Comparison of ENCODE assay signal across 18 cellular contexts in genomic region chr1:226248091-226248490, GRCh38. TPM values are rescaled to one million over a fixed set of nuclear protein-coding genes. Genes with fewer than 3 reads are reported as not detected.
DNase-seq lines count a peak whose midpoint lies in the region; ATAC-seq, FAIRE-seq and TF ChIP-seq lines count a peak whose summit lies in the region.
"Had no signal": no experiment of that assay in that cellular context is flagged by ENCODE, and none has a peak within 500 bp of the region (broad histone marks: within the 10 kb centered on the region; RNA-seq: fewer than 3 reads in every experiment).

No MANE protein-coding gene starts in this region.

- H3K36me3 ChIP-seq in pancreas = no peaks in the 10 kb centered on the region
- peaks cover 4% of the 10 kb centered on the region for H3K36me3 ChIP-seq in neural progenitor cell
- H3K36me3 ChIP-seq: right lobe of liver had no signal

- H3K27ac ChIP-seq in pancreas (no peak overlapping the region), neural progenitor cell (no peak overlapping the region)
- H3K27ac ChIP-seq: right lobe of liver had no signal

- H3K9me3 Mint-ChIP-seq in neural progenitor cell = no peaks in the 10 kb centered on the region
- no peaks in the 10 kb centered on the region for H3K9me3 Mint-ChIP-seq in immature natural killer cell
- H3K9me3 Mint-ChIP-seq: activated naive CD4-positive, alpha-beta T cell treated with anti-CD3 and anti-CD28 coated beads, Interleukin-2, amount 10 ng/mL, durations not matched to agents 7 days and 5 days; CD8-positive, alpha-beta T cell; natural killer cell treated with Interleukin-12 subunit alpha and Interleukin-12 subunit beta and Interleukin-15 and Interleukin-18, amount 100 ng/mL, for 72 hours had no signal

- no peaks in the 10 kb centered on the region for H4K20me1 ChIP-seq in neural progenitor cell (ENCODE audit: low read depth)

- H3K4me2 ChIP-seq in neural progenitor cell = no peak overlapping the region
- H3K4me2 ChIP-seq: SK-N-SH had no signal

- H2AFZ ChIP-seq in neural progenitor cell (replicated peaks) = no peak overlapping the region

- peaks cover 5% of the 10 kb centered on the region for H3F3A ChIP-seq in neural progenitor cell (ENCODE audit: low read depth)

- FAIRE-seq in pancreas (lab: Jason Lieb, UNC) = peak; percentile 77
- FAIRE-seq: urothelium cell line had no signal

- H3K27me3 Mint-ChIP-seq in neural progenitor cell (ENCODE audit: insufficient read depth, low read depth) (no peaks in the 10 kb centered on the region), immature natural killer cell (ENCODE audit: low read depth in 3 of 3) (peaks cover 0 to 2% (median 1%) of the 10 kb centered on the region in 3 donors)
- H3K27me3 Mint-ChIP-seq: activated naive CD4-positive, alpha-beta T cell treated with anti-CD3 and anti-CD28 coated beads, Interleukin-2, amount 10 ng/mL, durations not matched to agents 7 days and 5 days; natural killer cell treated with Interleukin-12 subunit alpha and Interleukin-12 subunit beta and Interleukin-15 and Interleukin-18, amount 100 ng/mL, for 72 hours had no signal

- H3K4me1 Mint-ChIP-seq in neural progenitor cell (no peaks in the 10 kb centered on the region), immature natural killer cell (no peaks in the 10 kb centered on the region)
- H3K4me1 Mint-ChIP-seq: activated naive CD4-positive, alpha-beta T cell treated with anti-CD3 and anti-CD28 coated beads, Interleukin-2, amount 10 ng/mL, durations not matched to agents 7 days and 5 days had no signal

- H3K9ac ChIP-seq in neural progenitor cell = no peak overlapping the region
- H3K9ac ChIP-seq: SK-N-SH had no signal

- H3K79me2 ChIP-seq in neural progenitor cell (ENCODE audit: low read depth) = no peaks in the 10 kb centered on the region

- H3K4me1 ChIP-seq in pancreas = no peaks in the 10 kb centered on the region
- no peaks in the 10 kb centered on the region for H3K4me1 ChIP-seq in neural progenitor cell
- H3K4me1 ChIP-seq: right lobe of liver had no signal

- H3K36me3 Mint-ChIP-seq in neural progenitor cell (peaks cover 22% of the 10 kb centered on the region), immature natural killer cell (peaks cover 4 to 16% (median 15%) of the 10 kb centered on the region in 3 donors)
- H3K36me3 Mint-ChIP-seq: natural killer cell treated with Interleukin-12 subunit alpha and Interleukin-12 subunit beta and Interleukin-15 and Interleukin-18, amount 100 ng/mL, for 72 hours had no signal

- H3K4me3 ChIP-seq in pancreas (no peak overlapping the region), neural progenitor cell (no peak overlapping the region)
- H3K4me3 ChIP-seq: right lobe of liver had no signal

- H3K27ac Mint-ChIP-seq in neural progenitor cell = no peak overlapping the region
- no peak overlapping the region for H3K27ac Mint-ChIP-seq in immature natural killer cell
- H3K27ac Mint-ChIP-seq: activated naive CD4-positive, alpha-beta T cell treated with anti-CD3 and anti-CD28 coated beads, Interleukin-2, amount 10 ng/mL, durations not matched to agents 7 days and 5 days; CD8-positive, alpha-beta T cell; natural killer cell treated with Interleukin-12 subunit alpha and Interleukin-12 subunit beta and Interleukin-15 and Interleukin-18, amount 100 ng/mL, for 72 hours had no signal

- whole genome bisulfite sequencing in pancreas, 2 donors = 31 to 42% methylated on average over 2 of the region's 2 CpGs

- TF ChIP-seq CTCF in pancreas (IDR thresholded peaks at IDR 0.05) = no peak
- TF ChIP-seq CTCF in neural progenitor cell (IDR thresholded peaks at IDR 0.05) = no peak

- no peaks in the 10 kb centered on the region for H3K27me3 ChIP-seq in pancreas
- H3K27me3 ChIP-seq in neural progenitor cell = no peaks in the 10 kb centered on the region
- H3K27me3 ChIP-seq: right lobe of liver had no signal

- H3K9me3 ChIP-seq in pancreas (no peaks in the 10 kb centered on the region), neural progenitor cell (ENCODE audit: low read depth) (no peaks in the 10 kb centered on the region)
- H3K9me3 ChIP-seq: right lobe of liver, SK-N-SH had no signal

- intact Hi-C loops in pancreas (cut with DNase I) = no loop called here

- H3K4me3 Mint-ChIP-seq in neural progenitor cell (no peak overlapping the region), immature natural killer cell (no peak overlapping the region)
- H3K4me3 Mint-ChIP-seq: activated naive CD4-positive, alpha-beta T cell treated with anti-CD3 and anti-CD28 coated beads, Interleukin-2, amount 10 ng/mL, durations not matched to agents 7 days and 5 days; CD8-positive, alpha-beta T cell; natural killer cell treated with Interleukin-12 subunit alpha and Interleukin-12 subunit beta and Interleukin-15 and Interleukin-18, amount 100 ng/mL, for 72 hours had no signal

- DNase-seq in GF-D8 (lab: John Stamatoyannopoulos, UW) (peak; percentile 16), MV-4-11 (lab: John Stamatoyannopoulos, UW) (peak; percentile 90), dedifferentiated amniotic fluid mesenchymal stem cell (ENCODE audit: extremely low spot score) (peak; percentile 61), pancreas (no peak), neural progenitor cell (ENCODE audit: low spot score) (no peak), immature natural killer cell (no peak), NCI-H2227 (lab: John Stamatoyannopoulos, UW; ENCODE audit: unreplicated experiment) (no peak)
- DNase-seq: activated naive CD4-positive, alpha-beta T cell treated with anti-CD3 and anti-CD28 coated beads, Interleukin-2, amount 10 ng/mL, durations not matched to agents 7 days and 5 days; CD8-positive, alpha-beta T cell; cerebellar nuclear complex; NCI-H2081 treated with DMSO at 0.1 percent for 48 hours; right lobe of liver; SK-N-SH; stimulated activated CD4-positive, alpha-beta T cell treated with anti-CD3 and anti-CD28 coated beads, Interleukin-4, amount 100 ng/mL, for 1 hour had no signal

- ATAC-seq in pancreas = no peak
- ATAC-seq: CD8-positive, alpha-beta T cell; natural killer cell treated with Interleukin-12 subunit alpha and Interleukin-12 subunit beta and Interleukin-15 and Interleukin-18, amount 100 ng/mL, for 72 hours had no signal

RNA-seq across cellular contexts. Expression of gene MIXL1, which starts 24.6 kb away (rescaled TPM):
- total RNA-seq in pancreas = not detected
- polyA plus RNA-seq in pancreas = not detected
- total RNA-seq in neural progenitor cell (ENCODE audit: low replicate concordance) = 0.31 TPM in 1 of 2 replicates, not detected in the other
- polyA plus RNA-seq in immature natural killer cell = not detected
- total RNA-seq: CD8-positive, alpha-beta T cell; H4; natural killer cell treated with Interleukin-12 subunit alpha and Interleukin-12 subunit beta and Interleukin-15 and Interleukin-18, amount 100 ng/mL, for 72 hours had no signal
- polyA plus RNA-seq: liver had no signal

Comparison
In these comparisons a context has a peak if more than half of its experiments do, and no peak if none do; other contexts are left out.
1. DNase-seq: peak in GF-D8 (single experiment), MV-4-11 (single experiment) and dedifferentiated amniotic fluid mesenchymal stem cell (single experiment); none in pancreas (0 of 6), neural progenitor cell (single experiment), immature natural killer cell (0 of 3) and NCI-H2227 (single experiment).